In genomic region chr1:111920221-111921024, GRCh38 we compare ENCODE assay signal across 9 cellular contexts.
DNase-seq lines count a peak whose midpoint lies in the region; ATAC-seq and FAIRE-seq lines count a peak whose summit lies in the region.
"Had no signal": no experiment of that assay in that cellular context is flagged by ENCODE, and none has a peak within 500 bp of the region (broad histone marks: within the 10 kb centered on the region; RNA-seq: fewer than 3 reads in every experiment).

No MANE protein-coding gene starts in this region.

- POLR2A ChIA-PET in T-cell (lab: Charles Lee), result no interaction called here

- no peak overlapping the region for H3K4me3 ChIP-seq in effector memory CD4-positive, alpha-beta T cell (ENCODE audit: insufficient read depth, low read depth, low read length, poor library complexity, severe bottlenecking)

- H3K4me1 Mint-ChIP-seq in T-cell, result peaks cover 0 to 2% (median 0%) of the 10 kb centered on the region in 3 donors

- no peak overlapping the region for H3K27ac Mint-ChIP-seq in T-cell

- H3K4me1 ChIP-seq in effector memory CD4-positive, alpha-beta T cell (ENCODE audit: control insufficient read depth, insufficient read depth, low read length, poor library complexity, severe bottlenecking), result no peaks in the 10 kb centered on the region

- CTCF ChIA-PET in T-cell (lab: Charles Lee), result no interaction called here

- DNase-seq in SIG-M5 treated with dmso at 0.1 percent for 504 hours (lab: John Stamatoyannopoulos, UW; ENCODE audit: unreplicated experiment) (peak; percentile 79), SIG-M5 (lab: John Stamatoyannopoulos, UW) (no peak), astrocyte of the hippocampus (ENCODE audit: low read depth, low spot score) (peak; percentile 81), kidney tubule cell (ENCODE audit: low spot score) (peak; percentile 57), urothelium cell line (ENCODE audit: low spot score) (peak; percentile 47), T-cell (no peak)
- DNase-seq in effector memory CD4-positive, alpha-beta T cell, result no peak

- H3K27ac ChIP-seq in effector memory CD4-positive, alpha-beta T cell (ENCODE audit: insufficient read depth, low read length, poor library complexity, severe bottlenecking), result no peak overlapping the region

- H3K36me3 Mint-ChIP-seq in T-cell, result no peaks in the 10 kb centered on the region

- H3K27me3 ChIP-seq in effector memory CD4-positive, alpha-beta T cell (replicated peaks; ENCODE audit: control insufficient read depth, insufficient read depth, low read length, poor library complexity, severe bottlenecking), result no peaks in the 10 kb centered on the region

- H3K4me3 Mint-ChIP-seq in T-cell, result no peak overlapping the region

- peaks cover 27 to 41% of the 10 kb centered on the region in 2 donors for H3K27me3 Mint-ChIP-seq in T-cell

- ATAC-seq in GM19452 (IDR thresholded peaks at IDR 0.05; ENCODE audit: unreplicated experiment), result no peak
- no peak for ATAC-seq in T-cell (replicated peaks in 1 of 4)

- peak; percentile 48 for FAIRE-seq in urothelium cell line (lab: Jason Lieb, UNC)
- FAIRE-seq: A204.1 had no signal

- no peaks in the 10 kb centered on the region for H3K9me3 ChIP-seq in effector memory CD4-positive, alpha-beta T cell (ENCODE audit: control insufficient read depth, low read length)

- H3K36me3 ChIP-seq in effector memory CD4-positive, alpha-beta T cell (ENCODE audit: control insufficient read depth, insufficient read depth, low read length), result no peaks in the 10 kb centered on the region

- no peaks in the 10 kb centered on the region for H3K9me3 Mint-ChIP-seq in T-cell

Comparison
In these comparisons a context has a peak if more than half of its experiments do, and no peak if none do; other contexts are left out.
1. DNase-seq: peak in SIG-M5 treated with dmso at 0.1 percent for 504 hours (single experiment), astrocyte of the hippocampus (single experiment), kidney tubule cell (single experiment) and urothelium cell line (single experiment); none in SIG-M5 (single experiment), effector memory CD4-positive, alpha-beta T cell (0 of 3) and T-cell (0 of 34).